Comparison of ENCODE assay signal across 7 cellular contexts in genomic region chr12:15563683-15564082, GRCh38.
A peak's percentile ranks its signal among the peaks of the same experiment; 100 is the strongest.
DNase-seq lines count a peak whose midpoint lies in the region; ATAC-seq and TF ChIP-seq lines count a peak whose summit lies in the region.

No MANE protein-coding gene starts in this region.

- no peak for TF ChIP-seq CTCF in dorsolateral prefrontal cortex (IDR thresholded peaks at IDR 0.05 in 54 of 56, conservative IDR thresholded peaks at IDR 0.05 in 2 of 56; ENCODE audit: low read depth in 1 of 56, partially characterized antibody in 56 of 56)

- DNase-seq in M059J (ENCODE audit: low read depth): peak; percentile 60
- DNase-seq in dorsolateral prefrontal cortex: no peak
- DNase-seq in sciatic nerve (ENCODE audit: low spot score): no peak
- no peak for DNase-seq in DMS153 (lab: John Stamatoyannopoulos, UW)
- no peak for DNase-seq in iPS-NIHi7 (ENCODE audit: extremely low spot score)

- H3K27ac ChIP-seq in dorsolateral prefrontal cortex: peak overlapping the region in 4 of 59 donors; percentile 5 to 44 (median 24)

- intact Hi-C loops in dorsolateral prefrontal cortex (cut with DNase I) (no loop called here), sciatic nerve (cut with DNase I) (no loop called here)

- no peaks in the 10 kb centered on the region for H3K27me3 ChIP-seq in dorsolateral prefrontal cortex

- ATAC-seq in GM21360 (IDR thresholded peaks at IDR 0.05; ENCODE audit: unreplicated experiment) (peak; percentile 69), sciatic nerve (peak; percentile 45), HG03045 (IDR thresholded peaks at IDR 0.05; ENCODE audit: unreplicated experiment) (no peak)

- peak overlapping the region in 38 of 59 donors; percentile 0 to 46 (median 25) for H3K4me3 ChIP-seq in dorsolateral prefrontal cortex
